In genomic region chr17:30550512-30551273, GRCh38 we compare ENCODE assay signal across 1 cellular context.
TF ChIP-seq lines count a peak whose summit lies in the region.

No MANE protein-coding gene starts in this region.

TF ChIP-seq in K562, 482 proteins besides CTCF, POLR2A, EP300 and RAD21 (continued from another document):
- TF ChIP-seq ZNF609 (CRISPR knock-in tag; IDR thresholded peaks at IDR 0.05; ENCODE audit: borderline replicate concordance) = no peak
- TF ChIP-seq CTBP1 (IDR thresholded peaks at IDR 0.05; ENCODE audit: borderline replicate concordance) = peak; percentile 35; the same call in 1 of the 2 replicates
- TF ChIP-seq HMBOX1 (IDR thresholded peaks at IDR 0.05) = peak; percentile 62; the same call in 1 of the 2 replicates
- 0 out of 4 replicates have a peak, but pooled peaks of 1 of the 2 experiments have one; percentile 7 for TF ChIP-seq RCOR1 (IDR thresholded peaks at IDR 0.05; ENCODE audit: borderline replicate concordance in 1 of 2, low read depth in 2 of 2, low read length in 2 of 2)
- peak; percentile 77 for TF ChIP-seq JUND (IDR thresholded peaks at IDR 0.05; ENCODE audit: borderline replicate concordance, low read depth, low read length)
- peak; percentile 51; the same call in 1 of the 3 replicates for TF ChIP-seq JUND (tag; IDR thresholded peaks at IDR 0.05; ENCODE audit: borderline replicate concordance, low read depth, low read length)
- no peak for TF ChIP-seq EHMT2 (IDR thresholded peaks at IDR 0.05)
- TF ChIP-seq NBN (IDR thresholded peaks at IDR 0.05; ENCODE audit: low read depth) = no peak
- TF ChIP-seq ZNF717 (CRISPR knock-in tag; IDR thresholded peaks at IDR 0.05) = no peak
